6 cellular contexts compared by ENCODE assay signal in the genomic region with DNA sequence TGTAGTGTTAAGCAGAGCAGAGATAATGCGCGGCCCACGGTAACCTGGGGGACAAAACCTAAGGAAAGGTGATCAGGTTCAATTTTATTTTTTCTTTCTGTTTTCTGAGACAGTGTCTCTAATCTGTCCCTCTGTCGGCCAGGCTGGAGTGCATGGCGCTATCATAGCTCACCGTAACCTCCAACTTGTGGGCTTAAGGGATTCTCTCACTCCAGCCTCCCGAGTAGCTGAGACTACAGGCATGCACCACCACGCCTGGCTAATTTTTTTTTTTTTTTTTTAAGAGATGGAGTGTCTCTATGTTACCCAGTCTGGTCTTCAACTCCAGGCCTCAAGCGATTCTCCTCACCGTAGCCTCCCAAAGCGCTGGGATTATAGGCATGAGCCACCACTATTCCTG.
DNase-seq lines count a peak whose midpoint lies in the region; ATAC-seq and TF ChIP-seq lines count a peak whose summit lies in the region.

No MANE protein-coding gene starts in this region.

- H3K36me3 ChIP-seq in RWPE2 (ENCODE audit: low read depth), result no peaks in the 10 kb centered on the region

- peaks cover 39% of the 10 kb centered on the region for H3K27me3 Mint-ChIP-seq in stimulated activated naive CD8-positive, alpha-beta T cell treated with anti-CD3 and anti-CD28 coated beads, Interleukin-15, amount 100 ng/mL, for 72 hours

- peak overlapping the region; percentile 79 to 86 for H3K4me3 Mint-ChIP-seq in stimulated activated naive CD8-positive, alpha-beta T cell treated with anti-CD3 and anti-CD28 coated beads, Interleukin-15, amount 100 ng/mL, for 72 hours

- no peak overlapping the region for H3K27ac Mint-ChIP-seq in stimulated activated naive CD8-positive, alpha-beta T cell treated with anti-CD3 and anti-CD28 coated beads, Interleukin-15, amount 100 ng/mL, for 72 hours

- TF ChIP-seq CTCF in RWPE2 (IDR thresholded peaks at IDR 0.05; ENCODE audit: poor library complexity, severe bottlenecking) (no peak), foreskin fibroblast (IDR thresholded peaks at IDR 0.05; ENCODE audit: low read depth, low read length) (no peak), GM13976 (IDR thresholded peaks at IDR 0.05; ENCODE audit: borderline replicate concordance, control extremely low read depth, extremely low read depth, insufficient read depth, missing control alignments) (no peak)

- in situ Hi-C loops in GM13976 (cut with MboI; ENCODE audit: low sequenced_read_pairs, unreplicated experiment), result no loop called here

- H3K9me3 Mint-ChIP-seq in stimulated activated naive CD8-positive, alpha-beta T cell treated with anti-CD3 and anti-CD28 coated beads, Interleukin-15, amount 100 ng/mL, for 72 hours, result no peaks in the 10 kb centered on the region

- H3K27ac ChIP-seq in RWPE2 (ENCODE audit: poor library complexity, severe bottlenecking), result no peak overlapping the region

- H3K4me1 ChIP-seq in RWPE2 (ENCODE audit: insufficient read depth, poor library complexity, severe bottlenecking), result peaks cover 11% of the 10 kb centered on the region

- H3K27me3 ChIP-seq in RWPE2 (ENCODE audit: insufficient read depth, poor library complexity, severe bottlenecking), result no peaks in the 10 kb centered on the region

- DNase-seq in RWPE2 (ENCODE audit: low spot score), result no peak
- DNase-seq in foreskin fibroblast, result no peak
- DNase-seq in stimulated activated naive CD8-positive, alpha-beta T cell treated with anti-CD3 and anti-CD28 coated beads, Interleukin-15, amount 100 ng/mL, for 72 hours, result no peak
- DNase-seq in NCI-H128 (lab: John Stamatoyannopoulos, UW; ENCODE audit: unreplicated experiment), result no peak
- no peak for DNase-seq in GM13976 (ENCODE audit: low spot score)

- ATAC-seq in RWPE2 (ENCODE audit: low read depth) (no peak; the same call in 2 of the 3 replicates), GM21737 (IDR thresholded peaks at IDR 0.05; ENCODE audit: unreplicated experiment) (no peak)
- no peak for ATAC-seq in stimulated activated naive CD8-positive, alpha-beta T cell treated with anti-CD3 and anti-CD28 coated beads, Interleukin-15, amount 100 ng/mL, for 72 hours

- peak overlapping the region; percentile 61 for H3K4me3 ChIP-seq in RWPE2 (ENCODE audit: severe bottlenecking)
- peak overlapping the region; percentile 63 to 78 for H3K4me3 ChIP-seq in foreskin fibroblast (ENCODE audit: low read depth in 1 of 2, low read length in 2 of 2)

- no peaks in the 10 kb centered on the region for H3K9me3 ChIP-seq in RWPE2 (ENCODE audit: severe bottlenecking)

- H3K4me1 Mint-ChIP-seq in stimulated activated naive CD8-positive, alpha-beta T cell treated with anti-CD3 and anti-CD28 coated beads, Interleukin-15, amount 100 ng/mL, for 72 hours, result peaks cover 20% of the 10 kb centered on the region
